Comparison of ENCODE assay signal across 18 cellular contexts in the genomic region with DNA sequence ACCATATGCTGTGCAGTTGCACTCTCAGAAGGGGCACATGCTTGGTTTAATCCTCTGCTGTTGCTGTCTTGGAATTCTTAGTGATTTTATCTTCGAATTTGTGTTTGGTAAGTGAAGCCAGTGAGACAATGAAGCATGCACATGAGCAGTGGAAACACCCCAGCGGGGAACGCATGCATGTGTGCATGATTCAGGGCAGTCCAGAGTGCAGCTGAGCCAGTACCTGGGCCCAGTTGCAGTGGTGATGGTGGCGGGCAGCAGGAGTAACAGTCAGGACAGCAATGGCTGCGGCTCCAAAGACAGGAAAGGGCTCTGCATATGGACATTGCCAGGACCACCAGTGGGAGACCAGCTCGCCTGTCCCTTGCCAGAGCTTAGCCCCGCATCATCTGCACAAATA. TPM values are rescaled to one million over a fixed set of nuclear protein-coding genes. Genes with fewer than 3 reads are reported as not detected.
DNase-seq lines count a peak whose midpoint lies in the region; ATAC-seq, FAIRE-seq and TF ChIP-seq lines count a peak whose summit lies in the region.
"Had no signal": no experiment of that assay in that cellular context is flagged by ENCODE, and none has a peak within 500 bp of the region (broad histone marks: within the 10 kb centered on the region; RNA-seq: fewer than 3 reads in every experiment).

No MANE protein-coding gene starts in this region.

- H3K9me3 Mint-ChIP-seq in activated naive CD8-positive, alpha-beta T cell treated with anti-CD3 and anti-CD28 coated beads, Interleukin-2, amount 10 ng/mL, durations not matched to agents 7 days and 5 days = no peaks in the 10 kb centered on the region
- no peaks in the 10 kb centered on the region for H3K9me3 Mint-ChIP-seq in activated naive CD8-positive, alpha-beta T cell treated with anti-CD3 and anti-CD28 coated beads, Interleukin-2, amount 50 U/mL, for 24 hours
- no peaks in the 10 kb centered on the region for H3K9me3 Mint-ChIP-seq in effector memory CD8-positive, alpha-beta T cell
- H3K9me3 Mint-ChIP-seq in CD14-positive monocyte = peaks cover 0 to 4% (median 0%) of the 10 kb centered on the region in 7 donors
- H3K9me3 Mint-ChIP-seq: CD4-positive, alpha-beta T cell had no signal

- H3K4me1 Mint-ChIP-seq in activated naive CD8-positive, alpha-beta T cell treated with anti-CD3 and anti-CD28 coated beads, Interleukin-2, amount 10 ng/mL, durations not matched to agents 7 days and 5 days = peaks cover 15% of the 10 kb centered on the region
- peaks cover 16% of the 10 kb centered on the region for H3K4me1 Mint-ChIP-seq in activated naive CD8-positive, alpha-beta T cell treated with anti-CD3 and anti-CD28 coated beads, Interleukin-2, amount 50 U/mL, for 24 hours
- no peaks in the 10 kb centered on the region for H3K4me1 Mint-ChIP-seq in effector memory CD8-positive, alpha-beta T cell (ENCODE audit: low read depth in 2 of 2)
- peaks cover 2% of the 10 kb centered on the region for H3K4me1 Mint-ChIP-seq in CD14-positive monocyte

- H3K27ac ChIP-seq in small intestine (ENCODE audit: low read depth in 1 of 2, low read length in 1 of 2) (no peak overlapping the region), gastrocnemius medialis (no peak overlapping the region)
- H3K27ac ChIP-seq: BLaER1 treated with 17β-estradiol and CSF1 and Interleukin-3, amounts not matched to agents 10 nM and 100 nM had no signal

- H3K27ac Mint-ChIP-seq in activated naive CD8-positive, alpha-beta T cell treated with anti-CD3 and anti-CD28 coated beads, Interleukin-2, amount 10 ng/mL, durations not matched to agents 7 days and 5 days = peak overlapping the region; percentile 7
- H3K27ac Mint-ChIP-seq in activated naive CD8-positive, alpha-beta T cell treated with anti-CD3 and anti-CD28 coated beads, Interleukin-2, amount 50 U/mL, for 24 hours = no peak overlapping the region
- H3K27ac Mint-ChIP-seq in effector memory CD8-positive, alpha-beta T cell = no peak overlapping the region
- no peak overlapping the region for H3K27ac Mint-ChIP-seq in CD14-positive monocyte
- H3K27ac Mint-ChIP-seq: CD4-positive, alpha-beta T cell had no signal

- no peaks in the 10 kb centered on the region for H3K27me3 Mint-ChIP-seq in activated naive CD8-positive, alpha-beta T cell treated with anti-CD3 and anti-CD28 coated beads, Interleukin-2, amount 10 ng/mL, durations not matched to agents 7 days and 5 days
- no peaks in the 10 kb centered on the region for H3K27me3 Mint-ChIP-seq in activated naive CD8-positive, alpha-beta T cell treated with anti-CD3 and anti-CD28 coated beads, Interleukin-2, amount 50 U/mL, for 24 hours
- H3K27me3 Mint-ChIP-seq in effector memory CD8-positive, alpha-beta T cell = no peaks in the 10 kb centered on the region
- peaks cover 0 to 2% (median 1%) of the 10 kb centered on the region in 3 donors for H3K27me3 Mint-ChIP-seq in CD14-positive monocyte (ENCODE audit: low read depth in 3 of 3)
- H3K27me3 Mint-ChIP-seq: CD4-positive, alpha-beta T cell had no signal

- H3K4me3 ChIP-seq in small intestine (ENCODE audit: low read depth in 1 of 2, low read length in 2 of 2) = no peak overlapping the region
- H3K4me3 ChIP-seq in gastrocnemius medialis = no peak overlapping the region
- H3K4me3 ChIP-seq: BLaER1 treated with 17β-estradiol and CSF1 and Interleukin-3, amounts not matched to agents 10 nM and 100 nM; GM12878; HAP-1 had no signal

- no peaks in the 10 kb centered on the region for H3K36me3 Mint-ChIP-seq in activated naive CD8-positive, alpha-beta T cell treated with anti-CD3 and anti-CD28 coated beads, Interleukin-2, amount 10 ng/mL, durations not matched to agents 7 days and 5 days
- no peaks in the 10 kb centered on the region for H3K36me3 Mint-ChIP-seq in activated naive CD8-positive, alpha-beta T cell treated with anti-CD3 and anti-CD28 coated beads, Interleukin-2, amount 50 U/mL, for 24 hours (ENCODE audit: low read depth)
- no peaks in the 10 kb centered on the region for H3K36me3 Mint-ChIP-seq in effector memory CD8-positive, alpha-beta T cell (ENCODE audit: insufficient read depth)
- H3K36me3 Mint-ChIP-seq in CD14-positive monocyte = no peaks in the 10 kb centered on the region

- TF ChIP-seq POLR2A in gastrocnemius medialis (IDR thresholded peaks at IDR 0.05) = no peak

- H3K36me3 ChIP-seq in small intestine (ENCODE audit: control insufficient read depth in 2 of 2, insufficient read depth in 2 of 2, low read length in 2 of 2) = no peaks in the 10 kb centered on the region
- H3K36me3 ChIP-seq in gastrocnemius medialis = no peaks in the 10 kb centered on the region
- H3K36me3 ChIP-seq: BLaER1 treated with 17β-estradiol and CSF1 and Interleukin-3, amounts not matched to agents 10 nM and 100 nM; HAP-1 had no signal

- no peak for ATAC-seq in activated naive CD8-positive, alpha-beta T cell treated with anti-CD3 and anti-CD28 coated beads, Interleukin-2, amount 10 ng/mL, durations not matched to agents 7 days and 5 days (ENCODE audit: low read depth)
- no peak for ATAC-seq in activated naive CD8-positive, alpha-beta T cell treated with anti-CD3 and anti-CD28 coated beads, Interleukin-2, amount 50 U/mL, for 24 hours
- ATAC-seq in effector memory CD8-positive, alpha-beta T cell (replicated peaks) = no peak
- ATAC-seq in gastrocnemius medialis = no peak
- ATAC-seq: GM12878 had no signal

- 89 to 94% (median 91%) methylated on average over 7 of the region's 7 CpGs for WGBS in small intestine, 3 donors

- FAIRE-seq in small intestine (lab: Jason Lieb, UNC) = no peak
- FAIRE-seq: GM12878, GM18507 had no signal

- H3K4me1 ChIP-seq in small intestine (ENCODE audit: control insufficient read depth in 2 of 2, insufficient read depth in 1 of 2, low read depth in 1 of 2, low read length in 1 of 2) (peaks cover 0 to 3% of the 10 kb centered on the region in 2 donors), gastrocnemius medialis (no peaks in the 10 kb centered on the region)
- H3K4me1 ChIP-seq: BLaER1 treated with 17β-estradiol and CSF1 and Interleukin-3, amounts not matched to agents 10 nM and 100 nM; HAP-1 had no signal

- peak overlapping the region; percentile 10 for H3K4me3 Mint-ChIP-seq in activated naive CD8-positive, alpha-beta T cell treated with anti-CD3 and anti-CD28 coated beads, Interleukin-2, amount 10 ng/mL, durations not matched to agents 7 days and 5 days
- H3K4me3 Mint-ChIP-seq in activated naive CD8-positive, alpha-beta T cell treated with anti-CD3 and anti-CD28 coated beads, Interleukin-2, amount 50 U/mL, for 24 hours = no peak overlapping the region
- no peak overlapping the region for H3K4me3 Mint-ChIP-seq in effector memory CD8-positive, alpha-beta T cell
- H3K4me3 Mint-ChIP-seq in CD14-positive monocyte = no peak overlapping the region
- H3K4me3 Mint-ChIP-seq: CD4-positive, alpha-beta T cell had no signal

- POLR2A ChIA-PET in activated naive CD8-positive, alpha-beta T cell treated with anti-CD3 and anti-CD28 coated beads, Interleukin-2, amount 10 ng/mL, durations not matched to agents 7 days and 5 days (lab: Charles Lee) = no interaction called here

- in situ Hi-C loops in gastrocnemius medialis (cut with MboI; ENCODE audit: low sequenced_read_pairs in 4 of 4) = no loop called here

- DNase-seq in activated naive CD8-positive, alpha-beta T cell treated with anti-CD3 and anti-CD28 coated beads, Interleukin-2, amount 10 ng/mL, durations not matched to agents 7 days and 5 days = no peak
- no peak for DNase-seq in activated naive CD8-positive, alpha-beta T cell treated with anti-CD3 and anti-CD28 coated beads, Interleukin-2, amount 50 U/mL, for 24 hours
- peak; percentile 47 for DNase-seq in OCI-M1 (lab: John Stamatoyannopoulos, UW)
- DNase-seq in islet precursor cell = peak; percentile 50
- DNase-seq in small intestine = peak; percentile 35
- DNase-seq in effector memory CD8-positive, alpha-beta T cell = no peak
- DNase-seq in gastrocnemius medialis = no peak
- no peak for DNase-seq in CD14-positive monocyte (ENCODE audit: low spot score)
- DNase-seq: 8988T; ACHN; Calu3; CD4-positive, alpha-beta T cell; DMS 273 treated with DMSO at 0.1 percent for 48 hours; GOT3 had no signal

- H3K27me3 ChIP-seq in small intestine (ENCODE audit: control insufficient read depth in 2 of 2, insufficient read depth in 2 of 2, low read length in 2 of 2) (no peaks in the 10 kb centered on the region), gastrocnemius medialis (no peaks in the 10 kb centered on the region)
- H3K27me3 ChIP-seq: BLaER1 treated with 17β-estradiol and CSF1 and Interleukin-3, amounts not matched to agents 10 nM and 100 nM had no signal

- TF ChIP-seq CTCF in gastrocnemius medialis (IDR thresholded peaks at IDR 0.05 in 4 of 5, conservative IDR thresholded peaks at IDR 0.05 in 1 of 5) (no peak), CD14-positive monocyte (IDR thresholded peaks at IDR 0.05) (no peak)

- H3K9me3 ChIP-seq in small intestine (ENCODE audit: control insufficient read depth, low read depth) = no peaks in the 10 kb centered on the region
- H3K9me3 ChIP-seq in gastrocnemius medialis = no peaks in the 10 kb centered on the region
- H3K9me3 ChIP-seq: BLaER1 treated with 17β-estradiol and CSF1 and Interleukin-3, amounts not matched to agents 10 nM and 100 nM; HAP-1 had no signal

- intact Hi-C loops in gastrocnemius medialis (cut with DNase I; ENCODE audit: low total_unique reads) = no loop called here
- intact Hi-C loops in CD14-positive monocyte (cut with micrococcal nuclease) = no loop called here

RNA-seq across cellular contexts. Expression of a gene that starts 14.3 kb away (rescaled TPM):
- total RNA-seq in activated naive CD8-positive, alpha-beta T cell treated with anti-CD3 and anti-CD28 coated beads, Interleukin-2, amount 10 ng/mL, durations not matched to agents 7 days and 5 days = 10 to 100 TPM; 68.4 to 72.6 TPM
- polyA plus RNA-seq in small intestine (10 to 100 TPM; 26.7 to 52.4 (median 27.7) TPM), CD14-positive monocyte (10 to 100 TPM; 92.8 to 96.4 TPM)
- 10 to 100 TPM; 23.5 to 80.3 (median 48.9) TPM for total RNA-seq in gastrocnemius medialis

RNA-seq across cellular contexts. Expression of a gene that starts 35.5 kb away (rescaled TPM):
- total RNA-seq in activated naive CD8-positive, alpha-beta T cell treated with anti-CD3 and anti-CD28 coated beads, Interleukin-2, amount 10 ng/mL, durations not matched to agents 7 days and 5 days = 1 to 10 TPM; 5.9 to 6.0 TPM
- polyA plus RNA-seq in small intestine (1 to 10 TPM; 4.6 to 9.8 (median 9.1) TPM), CD14-positive monocyte (10 to 100 TPM; 16.2 to 26.2 TPM)
- 1 to 10 TPM; 2.4 to 7.6 (median 5.1) TPM for total RNA-seq in gastrocnemius medialis

Comparison
In these comparisons a context has a peak if more than half of its experiments do, and no peak if none do; other contexts are left out.
1. DNase-seq: peak in OCI-M1 (single experiment), islet precursor cell (single experiment) and small intestine (single experiment); none in activated naive CD8-positive, alpha-beta T cell treated with anti-CD3 and anti-CD28 coated beads, Interleukin-2, amount 10 ng/mL, durations not matched to agents 7 days and 5 days (single experiment), activated naive CD8-positive, alpha-beta T cell treated with anti-CD3 and anti-CD28 coated beads, Interleukin-2, amount 50 U/mL, for 24 hours (single experiment), effector memory CD8-positive, alpha-beta T cell (0 of 3), gastrocnemius medialis (0 of 2) and CD14-positive monocyte (single experiment).